7 cellular contexts compared by ENCODE assay signal in genomic region chr17:18314059-18314730, GRCh38. TPM values are rescaled to one million over a fixed set of nuclear protein-coding genes. Genes with fewer than 3 reads are reported as not detected.
DNase-seq lines count a peak whose midpoint lies in the region; ATAC-seq and TF ChIP-seq lines count a peak whose summit lies in the region.

No MANE protein-coding gene starts in this region.

- peak overlapping the region; percentile 23 for H2BK12ac ChIP-seq in trophoblast cell (ENCODE audit: low read length)

- H3K4me2 ChIP-seq in trophoblast cell (ENCODE audit: low read length), result peak overlapping the region; percentile 88

- no peaks in the 10 kb centered on the region for H3K9me3 ChIP-seq in trophoblast cell (ENCODE audit: insufficient read depth, low read depth, low read length)

- ATAC-seq in GM18873 (IDR thresholded peaks at IDR 0.05; ENCODE audit: low FRiP score, unreplicated experiment) (peak; percentile 7), HG03066 (IDR thresholded peaks at IDR 0.05; ENCODE audit: low read depth, unreplicated experiment) (peak; percentile 1), WTC11 (no peak; the same call in 1 of the 2 replicates)

- H4K91ac ChIP-seq in trophoblast cell (ENCODE audit: low read depth, low read length), result peak overlapping the region; percentile 78

- peak overlapping the region; percentile 100 for H3K27ac Mint-ChIP-seq in WTC11

- H3K36me3 ChIP-seq in trophoblast cell (ENCODE audit: control insufficient read depth in 1 of 2, insufficient read depth in 2 of 2, low read length in 2 of 2), result peaks cover 19 to 31% of the 10 kb centered on the region in 2 experiments

- peaks cover 9% of the 10 kb centered on the region for H3K79me1 ChIP-seq in trophoblast cell (ENCODE audit: low read length)

- H3K27me3 ChIP-seq in trophoblast cell (ENCODE audit: insufficient read depth, low read length), result no peaks in the 10 kb centered on the region

- H3K18ac ChIP-seq in trophoblast cell (ENCODE audit: low read length), result peak overlapping the region; percentile 71

- CTCF ChIA-PET in WTC11 (lab: Charles Lee), result interaction anchor here (0.7 to 1.2 kb wide), 2 partner anchors 10 to 49 kb away, joined by 4 to 5 read pairs; partner anchors contain the start of gene SHMT1

- no peaks in the 10 kb centered on the region for H3K9me3 Mint-ChIP-seq in WTC11

- H3K27me3 Mint-ChIP-seq in WTC11 (ENCODE audit: low read depth), result no peaks in the 10 kb centered on the region; the same call in 1 of the 2 replicates

- POLR2A ChIA-PET in WTC11 (lab: Charles Lee), result interaction anchor here (0.9 kb wide), 1 partner anchor 14 kb away, joined by 4 read pairs; no protein-coding TSS in a partner anchor

- peaks cover 15 to 17% of the 10 kb centered on the region in 2 experiments for H3K4me1 ChIP-seq in trophoblast cell (ENCODE audit: control insufficient read depth in 1 of 2, insufficient read depth in 2 of 2, low read length in 2 of 2)

- peak overlapping the region; percentile 94 for H3K4me3 Mint-ChIP-seq in WTC11

- no peak overlapping the region for H3K23ac ChIP-seq in trophoblast cell (ENCODE audit: low read length)

- WGBS in trophoblast cell (ENCODE audit: extremely low coverage, insufficient coverage, insufficient read length), result no CpG with 5 or more reads among the region's 39 CpGs

- peak overlapping the region; percentile 44 for H3K4ac ChIP-seq in trophoblast cell (ENCODE audit: low read depth, low read length)

- H3K4me1 Mint-ChIP-seq in WTC11, result peaks cover 46% of the 10 kb centered on the region

- peaks cover 38% of the 10 kb centered on the region for H3K36me3 Mint-ChIP-seq in WTC11

- H2AFZ ChIP-seq in trophoblast cell (ENCODE audit: insufficient read depth, low read length, poor library complexity), result peak overlapping the region; percentile 62

- peak overlapping the region; percentile 56 for H3K14ac ChIP-seq in trophoblast cell (ENCODE audit: low read length)

- peak overlapping the region; percentile 37 for H4K12ac ChIP-seq in trophoblast cell (ENCODE audit: low read depth, low read length)

- H2AK5ac ChIP-seq in trophoblast cell (ENCODE audit: low read length), result peak overlapping the region; percentile 22

- H3K4me3 ChIP-seq in foreskin fibroblast (ENCODE audit: low read depth in 1 of 2, low read length in 2 of 2) (peak overlapping the region; percentile 89 to 91), trophoblast cell (ENCODE audit: low read depth, low read length) (peak overlapping the region; percentile 93)

- peak overlapping the region; percentile 24 for H2BK5ac ChIP-seq in trophoblast cell (ENCODE audit: low read depth, low read length, poor library complexity)

- peak overlapping the region; percentile 92 for H3K9ac ChIP-seq in trophoblast cell (ENCODE audit: low read length)

- H2BK120ac ChIP-seq in trophoblast cell (ENCODE audit: insufficient read depth, low read length, poor library complexity), result peak overlapping the region; percentile 37

- no peak for TF ChIP-seq CTCF in WTC11 (IDR thresholded peaks at IDR 0.05)
- no peak for TF ChIP-seq CTCF in foreskin fibroblast (IDR thresholded peaks at IDR 0.05; ENCODE audit: low read depth, low read length)

- peak overlapping the region; percentile 56 for H3K27ac ChIP-seq in trophoblast cell (ENCODE audit: low read depth, low read length)

- peaks cover 18% of the 10 kb centered on the region for H3K79me2 ChIP-seq in trophoblast cell (ENCODE audit: control insufficient read depth, insufficient read depth, low read length, poor library complexity)

- no peak for DNase-seq in WTC11 (ENCODE audit: low spot score)
- peak in 1 of 2 donors; percentile 44 for DNase-seq in foreskin fibroblast
- DNase-seq in trophoblast cell, result peak; percentile 16 to 55
- no peak for DNase-seq in stimulated activated naive CD4-positive, alpha-beta T cell treated with Interleukin-2 at 50 U/mL for 16 hours (lab: John Stamatoyannopoulos, UW)
- DNase-seq in NK-92 treated with Interleukin-12 subunit alpha and Interleukin-12 subunit beta, amount 100 ng/mL, for 24 hours (lab: John Stamatoyannopoulos, UW), result no peak

- H4K8ac ChIP-seq in trophoblast cell (ENCODE audit: low read depth, low read length), result peak overlapping the region; percentile 77

TF ChIP-seq in WTC11, 78 proteins besides CTCF, POLR2A, EP300 and RAD21:
- TF ChIP-seq SMAD3 (CRISPR knock-in tag; IDR thresholded peaks at IDR 0.05; ENCODE audit: borderline replicate concordance) (0 out of 2 replicates have a peak, but pooled peaks have one; percentile 29), ZNF121 (CRISPR knock-in tag; IDR thresholded peaks at IDR 0.05) (peak; percentile 82), PREB (CRISPR knock-in tag; IDR thresholded peaks at IDR 0.05; ENCODE audit: borderline replicate concordance) (no peak), KAT7 (CRISPR knock-in tag; IDR thresholded peaks at IDR 0.05; ENCODE audit: borderline replicate concordance) (no peak), RELA (CRISPR knock-in tag; IDR thresholded peaks at IDR 0.05; ENCODE audit: borderline replicate concordance) (0 out of 2 replicates have a peak, but pooled peaks have one; percentile 38), RORB (CRISPR knock-in tag; IDR thresholded peaks at IDR 0.05) (no peak), E2F4 (CRISPR knock-in tag; IDR thresholded peaks at IDR 0.05; ENCODE audit: borderline replicate concordance, low read depth) (peak; percentile 78), ARID4B (CRISPR knock-in tag; IDR thresholded peaks at IDR 0.05; ENCODE audit: borderline replicate concordance) (peak; percentile 74; the same call in 1 of the 2 replicates)

RNA-seq across cellular contexts. Expression of gene TOP3A, which starts 0.6 kb away (rescaled TPM):
- total RNA-seq in WTC11 (2021), result 54.9 to 56.1 TPM (median 56.0 TPM) in 3 replicates
- polyA plus RNA-seq in trophoblast cell (2013), result 18.1 and 19.5 TPM in 2 replicates

RNA-seq across cellular contexts. Expression of gene SMCR8, which starts 0.9 kb away (rescaled TPM):
- 17.8 to 19.1 TPM (median 18.0 TPM) in 3 replicates for total RNA-seq in WTC11 (2021)
- 10.4 and 10.8 TPM in 2 replicates for polyA plus RNA-seq in trophoblast cell (2013)

RNA-seq across cellular contexts. Expression of gene SHMT1, which starts 49.2 kb away (rescaled TPM):
- total RNA-seq in WTC11 (2021), result 40.1 to 49.2 TPM (median 42.5 TPM) in 3 replicates
- 22.6 and 22.7 TPM in 2 replicates for polyA plus RNA-seq in trophoblast cell (2013)

RNA-seq across cellular contexts. Expression of gene MIEF2, which starts 53.7 kb away (rescaled TPM):
- total RNA-seq in WTC11 (2021), result 15.7 to 18.8 TPM (median 17.9 TPM) in 3 replicates
- polyA plus RNA-seq in trophoblast cell (2013), result 5.1 and 5.3 TPM in 2 replicates

RNA-seq across cellular contexts. Expression of gene FLII, which starts 55.7 kb away (rescaled TPM):
- 298 to 313 TPM (median 309 TPM) in 3 replicates for total RNA-seq in WTC11 (2021)
- polyA plus RNA-seq in trophoblast cell (2013), result 170 and 174 TPM in 2 replicates

Comparison
In these comparisons a context has a peak if more than half of its experiments do, and no peak if none do; other contexts are left out.
1. DNase-seq: peak in trophoblast cell (2 of 2); none in WTC11 (single experiment), stimulated activated naive CD4-positive, alpha-beta T cell treated with Interleukin-2 at 50 U/mL for 16 hours (single experiment) and NK-92 treated with Interleukin-12 subunit alpha and Interleukin-12 subunit beta, amount 100 ng/mL, for 24 hours (single experiment).